In the genomic region with DNA sequence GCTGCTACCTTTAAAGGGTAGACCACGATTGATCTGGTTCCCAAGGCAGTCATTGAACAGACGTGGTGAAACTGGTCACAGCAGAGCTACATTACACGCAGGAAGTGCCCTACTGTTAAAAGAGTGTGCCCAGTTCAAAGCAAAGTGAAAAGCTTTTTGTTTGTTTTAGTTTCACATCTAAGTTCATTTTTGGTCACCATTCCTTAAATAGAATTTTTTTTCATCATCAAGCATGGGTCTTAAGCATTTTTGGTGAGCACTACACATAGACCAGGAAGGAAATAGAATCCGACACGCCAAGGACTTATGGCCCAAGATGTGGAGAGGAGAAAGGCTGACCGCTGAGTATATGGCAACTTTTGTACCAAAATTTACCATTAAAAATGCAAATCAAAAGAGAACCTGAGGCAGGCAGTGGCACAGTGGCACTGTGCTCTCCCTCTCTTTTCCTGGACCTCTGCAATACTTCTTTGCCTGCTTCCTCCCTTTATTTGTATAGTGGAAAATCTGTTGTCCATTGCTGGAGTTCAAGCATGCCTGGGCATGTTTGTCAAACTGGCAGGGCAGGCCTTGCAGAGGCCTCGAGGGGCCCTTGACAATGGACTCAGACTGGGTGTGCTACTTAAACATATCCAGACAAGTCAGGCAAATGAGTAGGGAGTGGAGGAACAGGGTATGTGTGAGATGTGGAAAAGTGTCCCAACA, we compare ENCODE assay signal across 8 cellular contexts. TPM values are rescaled to one million over a fixed set of nuclear protein-coding genes. Genes with fewer than 3 reads are reported as not detected.
DNase-seq lines count a peak whose midpoint lies in the region; ATAC-seq and TF ChIP-seq lines count a peak whose summit lies in the region.

No MANE protein-coding gene starts in this region.

- no peak overlapping the region for H3K4me3 Mint-ChIP-seq in activated T-helper 2 cell treated with anti-CD3 and anti-CD28 coated beads, Interferon-gamma antibody, Interleukin-2, Interleukin-4, amounts not matched to agents 10 μg/mL and 5 μg/mL and 100 μg/mL, durations not matched to agents 14 hours and 24 hours and 36 hours (ENCODE audit: low read depth)

- H2AFZ ChIP-seq in smooth muscle cell (ENCODE audit: low read depth): peak overlapping the region; percentile 27

- no peaks in the 10 kb centered on the region for H3K27me3 ChIP-seq in smooth muscle cell (ENCODE audit: low read depth)

- H3K27ac ChIP-seq in smooth muscle cell (ENCODE audit: low read depth) (peak overlapping the region; percentile 84), substantia nigra (ENCODE audit: low read depth, low read length, poor library complexity, severe bottlenecking) (no peak overlapping the region)

- H3K9me3 ChIP-seq in smooth muscle cell (replicated peaks; ENCODE audit: low read depth): no peaks in the 10 kb centered on the region

- H3K4me3 ChIP-seq in smooth muscle cell: no peak overlapping the region

- H3K27ac Mint-ChIP-seq in activated T-helper 2 cell treated with anti-CD3 and anti-CD28 coated beads, Interferon-gamma antibody, Interleukin-2, Interleukin-4, amounts not matched to agents 10 μg/mL and 5 μg/mL and 100 μg/mL, durations not matched to agents 14 hours and 24 hours and 36 hours: peak overlapping the region; percentile 51

- no peaks in the 10 kb centered on the region for H3K9me3 Mint-ChIP-seq in activated T-helper 2 cell treated with anti-CD3 and anti-CD28 coated beads, Interferon-gamma antibody, Interleukin-2, Interleukin-4, amounts not matched to agents 10 μg/mL and 5 μg/mL and 100 μg/mL, durations not matched to agents 14 hours and 24 hours and 36 hours

- H4K20me1 ChIP-seq in smooth muscle cell (ENCODE audit: low read depth): no peaks in the 10 kb centered on the region

- no peaks in the 10 kb centered on the region for H3K36me3 ChIP-seq in smooth muscle cell (ENCODE audit: low read depth)

- H3K9ac ChIP-seq in smooth muscle cell (ENCODE audit: low read depth): no peak overlapping the region

- H3K27me3 Mint-ChIP-seq in activated T-helper 2 cell treated with anti-CD3 and anti-CD28 coated beads, Interferon-gamma antibody, Interleukin-2, Interleukin-4, amounts not matched to agents 10 μg/mL and 5 μg/mL and 100 μg/mL, durations not matched to agents 14 hours and 24 hours and 36 hours (ENCODE audit: low read depth): peaks cover 6% of the 10 kb centered on the region

- intact Hi-C loops in activated T-helper 2 cell treated with anti-CD3 and anti-CD28 coated beads, Interferon-gamma antibody, Interleukin-2, Interleukin-4, amounts not matched to agents 10 μg/mL and 5 μg/mL and 100 μg/mL, durations not matched to agents 14 hours and 24 hours and 36 hours (cut with micrococcal nuclease): loop anchor here (10.0 kb wide), 1 partner anchor 445 kb away; a partner anchor contains a TSS

- H3K4me2 ChIP-seq in smooth muscle cell: peak overlapping the region; percentile 25

- peaks cover 23% of the 10 kb centered on the region for H3K4me1 ChIP-seq in smooth muscle cell (ENCODE audit: low read depth)

- H3K79me2 ChIP-seq in smooth muscle cell (ENCODE audit: low read depth): no peaks in the 10 kb centered on the region

- H3K36me3 Mint-ChIP-seq in activated T-helper 2 cell treated with anti-CD3 and anti-CD28 coated beads, Interferon-gamma antibody, Interleukin-2, Interleukin-4, amounts not matched to agents 10 μg/mL and 5 μg/mL and 100 μg/mL, durations not matched to agents 14 hours and 24 hours and 36 hours (ENCODE audit: low read depth): no peaks in the 10 kb centered on the region

- peaks cover 34% of the 10 kb centered on the region for H3F3A ChIP-seq in smooth muscle cell (ENCODE audit: low read depth)

- H3K4me1 Mint-ChIP-seq in activated T-helper 2 cell treated with anti-CD3 and anti-CD28 coated beads, Interferon-gamma antibody, Interleukin-2, Interleukin-4, amounts not matched to agents 10 μg/mL and 5 μg/mL and 100 μg/mL, durations not matched to agents 14 hours and 24 hours and 36 hours (ENCODE audit: low read depth): peaks cover 32% of the 10 kb centered on the region

- WGBS in smooth muscle cell (ENCODE audit: low lambda C conversion rate): 79% methylated on average over 7 of the region's 7 CpGs

- TF ChIP-seq CTCF in GM10266 (IDR thresholded peaks at IDR 0.05; ENCODE audit: control insufficient read depth, insufficient read depth, low read depth, missing control alignments) (no peak), smooth muscle cell (IDR thresholded peaks at IDR 0.05; ENCODE audit: borderline replicate concordance, insufficient read depth, poor library complexity, severe bottlenecking) (no peak)

- DNase-seq in GM10266 (ENCODE audit: extremely low spot score) (peak; percentile 40), HuH-7.5 (ENCODE audit: low spot score) (peak; percentile 31), smooth muscle cell (lab: John Stamatoyannopoulos, UW; ENCODE audit: unreplicated experiment) (no peak), activated gamma-delta T cell (lab: John Stamatoyannopoulos, UW) (no peak), substantia nigra (lab: John Stamatoyannopoulos, UW) (no peak), NOMO-1 treated with dmso at 0.1 percent for 144 hours (lab: John Stamatoyannopoulos, UW; ENCODE audit: unreplicated experiment) (no peak)
- DNase-seq in activated T-helper 2 cell treated with anti-CD3 and anti-CD28 coated beads, Interferon-gamma antibody, Interleukin-2, Interleukin-4, amounts not matched to agents 10 μg/mL and 5 μg/mL and 100 μg/mL, durations not matched to agents 14 hours and 24 hours and 36 hours (ENCODE audit: low spot score): no peak

- peak; percentile 70 for ATAC-seq in GM21528 (IDR thresholded peaks at IDR 0.05; ENCODE audit: low FRiP score, unreplicated experiment)

RNA-seq across cellular contexts. Expression of gene HNRNPA3, which starts 42.6 kb away (rescaled TPM):
- total RNA-seq in activated T-helper 2 cell treated with anti-CD3 and anti-CD28 coated beads, Interferon-gamma antibody, Interleukin-2, Interleukin-4, amounts not matched to agents 10 μg/mL and 5 μg/mL and 100 μg/mL, durations not matched to agents 14 hours and 24 hours and 36 hours: 322 and 323 TPM in 2 replicates
- total RNA-seq in smooth muscle cell: 55.8 and 58.5 TPM in 2 replicates
- polyA plus RNA-seq in smooth muscle cell: 40.3 and 59.6 TPM in 2 replicates

Comparison
In these comparisons a context has a peak if more than half of its experiments do, and no peak if none do; other contexts are left out.
1. DNase-seq: peak in GM10266 (single experiment) and HuH-7.5 (single experiment); none in activated T-helper 2 cell treated with anti-CD3 and anti-CD28 coated beads, Interferon-gamma antibody, Interleukin-2, Interleukin-4, amounts not matched to agents 10 μg/mL and 5 μg/mL and 100 μg/mL, durations not matched to agents 14 hours and 24 hours and 36 hours (single experiment), smooth muscle cell (single experiment), activated gamma-delta T cell (single experiment), substantia nigra (0 of 49) and NOMO-1 treated with dmso at 0.1 percent for 144 hours (single experiment).